ENCODE assay signal across 8 cellular contexts in the genomic region with DNA sequence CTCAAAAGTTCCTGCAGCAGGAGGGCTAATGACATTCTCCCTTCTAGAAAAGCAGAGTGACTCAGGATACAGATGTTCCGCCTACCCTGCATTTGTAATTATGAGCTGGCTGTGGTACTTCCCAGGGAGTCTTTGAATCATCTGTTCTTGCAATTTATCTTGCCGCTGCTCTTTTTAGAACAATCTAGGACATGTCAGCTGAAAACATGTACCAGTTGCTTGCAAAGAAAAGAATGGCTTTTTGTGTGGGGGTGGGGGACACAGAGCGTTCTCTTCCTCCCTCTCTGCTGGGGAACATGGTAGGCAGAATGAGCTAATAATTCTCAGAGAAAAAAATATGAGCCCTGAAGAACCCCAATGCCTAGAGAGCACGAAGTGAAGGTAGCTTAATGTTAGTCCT. TPM values are rescaled to one million over a fixed set of nuclear protein-coding genes. Genes with fewer than 3 reads are reported as not detected.
DNase-seq lines count a peak whose midpoint lies in the region; ATAC-seq and TF ChIP-seq lines count a peak whose summit lies in the region.

No MANE protein-coding gene starts in this region.

- H2AK5ac ChIP-seq in neuronal stem cell (ENCODE audit: low read depth, low read length) = no peak overlapping the region

- no peaks in the 10 kb centered on the region for H3K79me1 ChIP-seq in neuronal stem cell (ENCODE audit: low read depth, low read length)

- H3K4ac ChIP-seq in neuronal stem cell (ENCODE audit: low read length) = no peak overlapping the region

- WGBS in neuronal stem cell (ENCODE audit: extremely low coverage in 2 of 2, insufficient read length in 2 of 2, insufficient replicate concordance in 1 of 2), 2 donors = no CpG with 5 or more reads among the region's 4 CpGs

- H3K4me2 ChIP-seq in neuronal stem cell (ENCODE audit: insufficient read depth, low read length, poor library complexity, severe bottlenecking) = no peak overlapping the region

- no peak overlapping the region for H3K23ac ChIP-seq in neuronal stem cell (ENCODE audit: low read depth, low read length, poor library complexity)

- H3K27ac ChIP-seq in neuronal stem cell (replicated peaks; ENCODE audit: low read length) = no peak overlapping the region

- H3K27me3 ChIP-seq in H7 (ENCODE audit: control insufficient read depth, insufficient read depth, low read length) (peaks cover 59% of the 10 kb centered on the region), neuronal stem cell (ENCODE audit: control insufficient read depth in 3 of 3, insufficient read depth in 3 of 3, low read depth in 1 of 3, low read length in 3 of 3) (no peaks in the 10 kb centered on the region)

- no peak overlapping the region for H3K14ac ChIP-seq in neuronal stem cell (ENCODE audit: low read length)

- ATAC-seq in SK-N-SH treated with all-trans-retinoic acid at 6 μM for 48 hours (peak; percentile 80), GM18861 (IDR thresholded peaks at IDR 0.05; ENCODE audit: unreplicated experiment) (no peak), GM19351 (IDR thresholded peaks at IDR 0.05; ENCODE audit: unreplicated experiment) (no peak)

- no peak overlapping the region for H2BK12ac ChIP-seq in neuronal stem cell (ENCODE audit: low read length)

- no peak overlapping the region for H2BK120ac ChIP-seq in neuronal stem cell (ENCODE audit: low read depth, low read length)

- H2BK5ac ChIP-seq in neuronal stem cell (ENCODE audit: low read length) = no peak overlapping the region

- peak; percentile 16 for DNase-seq in H7
- peak; percentile 9 for DNase-seq in globus pallidus (ENCODE audit: low spot score)
- peak; percentile 44 for DNase-seq in stimulated activated CD4-positive, alpha-beta T cell treated with anti-CD3 and anti-CD28 coated beads, Interleukin-1b, Interleukin-23, amount 100 ng/mL, for 48 hours
- DNase-seq in neuronal stem cell (ENCODE audit: low spot score) = no peak
- DNase-seq in ureter (ENCODE audit: low spot score) = no peak

- H4K91ac ChIP-seq in neuronal stem cell (ENCODE audit: low read depth, low read length, poor library complexity) = no peak overlapping the region

- no peak overlapping the region for H3K9ac ChIP-seq in neuronal stem cell (ENCODE audit: low read depth, low read length, poor library complexity)

- H3K4me3 ChIP-seq in H7 (ENCODE audit: insufficient read depth, low read depth, low read length) = no peak overlapping the region
- no peak overlapping the region for H3K4me3 ChIP-seq in neuronal stem cell (ENCODE audit: low read length in 2 of 2)

- H3K36me3 ChIP-seq in H7 (replicated peaks; ENCODE audit: control insufficient read depth, insufficient read depth, low read length) (no peaks in the 10 kb centered on the region), neuronal stem cell (replicated peaks in 1 of 2; ENCODE audit: control insufficient read depth in 2 of 2, insufficient read depth in 2 of 2, low read length in 2 of 2) (no peaks in the 10 kb centered on the region)

- no peak overlapping the region for H3K18ac ChIP-seq in neuronal stem cell (ENCODE audit: low read length)

- no peak overlapping the region for H2AFZ ChIP-seq in neuronal stem cell (ENCODE audit: low read length)

- H4K8ac ChIP-seq in neuronal stem cell (ENCODE audit: low read depth, low read length) = no peak overlapping the region

- H3K4me1 ChIP-seq in neuronal stem cell (ENCODE audit: control insufficient read depth in 2 of 2, insufficient read depth in 1 of 2, low read depth in 1 of 2, low read length in 2 of 2) = peaks cover 0 to 4% of the 10 kb centered on the region in 2 donors

- no peaks in the 10 kb centered on the region for H3K9me3 ChIP-seq in neuronal stem cell (replicated peaks in 1 of 2; ENCODE audit: control insufficient read depth in 2 of 2, insufficient read depth in 1 of 2, low read depth in 1 of 2, low read length in 2 of 2)

- H2BK15ac ChIP-seq in neuronal stem cell (ENCODE audit: low read length) = no peak overlapping the region

TF ChIP-seq in SK-N-SH treated with all-trans-retinoic acid at 6 μM for 48 hours, 23 proteins besides CTCF, POLR2A, EP300 and RAD21 (continues in another document):
- TF ChIP-seq ESRRG (CRISPR knock-in tag; IDR thresholded peaks at IDR 0.05) (no peak), GLIS3 (CRISPR knock-in tag; IDR thresholded peaks at IDR 0.05) (no peak), ZFP3 (CRISPR knock-in tag; IDR thresholded peaks at IDR 0.05) (no peak), ZNF565 (CRISPR knock-in tag; conservative IDR thresholded peaks at IDR 0.05; ENCODE audit: low read depth) (no peak), PPARA (CRISPR knock-in tag; IDR thresholded peaks at IDR 0.05; ENCODE audit: borderline replicate concordance) (no peak), ZFP30 (CRISPR knock-in tag; IDR thresholded peaks at IDR 0.05) (no peak), OSR1 (CRISPR knock-in tag; IDR thresholded peaks at IDR 0.05) (no peak), TCF4 (CRISPR knock-in tag; IDR thresholded peaks at IDR 0.05; ENCODE audit: borderline replicate concordance) (no peak), ZC3H10 (CRISPR knock-in tag; IDR thresholded peaks at IDR 0.05) (no peak), ZNF8 (CRISPR knock-in tag; IDR thresholded peaks at IDR 0.05) (no peak), SNAI2 (CRISPR knock-in tag; IDR thresholded peaks at IDR 0.05) (no peak), CSDC2 (CRISPR knock-in tag; IDR thresholded peaks at IDR 0.05) (no peak), ISL1 (CRISPR knock-in tag; IDR thresholded peaks at IDR 0.05) (no peak), RARB (CRISPR knock-in tag; IDR thresholded peaks at IDR 0.05) (no peak)
- TF ChIP-seq, protein P1, sequence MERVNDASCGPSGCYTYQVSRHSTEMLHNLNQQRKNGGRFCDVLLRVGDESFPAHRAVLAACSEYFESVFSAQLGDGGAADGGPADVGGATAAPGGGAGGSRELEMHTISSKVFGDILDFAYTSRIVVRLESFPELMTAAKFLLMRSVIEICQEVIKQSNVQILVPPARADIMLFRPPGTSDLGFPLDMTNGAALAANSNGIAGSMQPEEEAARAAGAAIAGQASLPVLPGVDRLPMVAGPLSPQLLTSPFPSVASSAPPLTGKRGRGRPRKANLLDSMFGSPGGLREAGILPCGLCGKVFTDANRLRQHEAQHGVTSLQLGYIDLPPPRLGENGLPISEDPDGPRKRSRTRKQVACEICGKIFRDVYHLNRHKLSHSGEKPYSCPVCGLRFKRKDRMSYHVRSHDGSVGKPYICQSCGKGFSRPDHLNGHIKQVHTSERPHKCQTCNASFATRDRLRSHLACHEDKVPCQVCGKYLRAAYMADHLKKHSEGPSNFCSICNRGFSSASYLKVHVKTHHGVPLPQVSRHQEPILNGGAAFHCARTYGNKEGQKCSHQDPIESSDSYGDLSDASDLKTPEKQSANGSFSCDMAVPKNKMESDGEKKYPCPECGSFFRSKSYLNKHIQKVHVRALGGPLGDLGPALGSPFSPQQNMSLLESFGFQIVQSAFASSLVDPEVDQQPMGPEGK (CRISPR knock-in tag; IDR thresholded peaks at IDR 0.05; ENCODE audit: borderline replicate concordance) = no peak
- TF ChIP-seq, protein P2, sequence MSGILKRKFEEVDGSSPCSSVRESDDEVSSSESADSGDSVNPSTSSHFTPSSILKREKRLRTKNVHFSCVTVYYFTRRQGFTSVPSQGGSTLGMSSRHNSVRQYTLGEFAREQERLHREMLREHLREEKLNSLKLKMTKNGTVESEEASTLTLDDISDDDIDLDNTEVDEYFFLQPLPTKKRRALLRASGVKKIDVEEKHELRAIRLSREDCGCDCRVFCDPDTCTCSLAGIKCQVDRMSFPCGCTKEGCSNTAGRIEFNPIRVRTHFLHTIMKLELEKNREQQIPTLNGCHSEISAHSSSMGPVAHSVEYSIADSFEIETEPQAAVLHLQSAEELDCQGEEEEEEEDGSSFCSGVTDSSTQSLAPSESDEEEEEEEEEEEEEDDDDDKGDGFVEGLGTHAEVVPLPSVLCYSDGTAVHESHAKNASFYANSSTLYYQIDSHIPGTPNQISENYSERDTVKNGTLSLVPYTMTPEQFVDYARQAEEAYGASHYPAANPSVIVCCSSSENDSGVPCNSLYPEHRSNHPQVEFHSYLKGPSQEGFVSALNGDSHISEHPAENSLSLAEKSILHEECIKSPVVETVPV (CRISPR knock-in tag; IDR thresholded peaks at IDR 0.05) = no peak
- TF ChIP-seq, protein P3, sequence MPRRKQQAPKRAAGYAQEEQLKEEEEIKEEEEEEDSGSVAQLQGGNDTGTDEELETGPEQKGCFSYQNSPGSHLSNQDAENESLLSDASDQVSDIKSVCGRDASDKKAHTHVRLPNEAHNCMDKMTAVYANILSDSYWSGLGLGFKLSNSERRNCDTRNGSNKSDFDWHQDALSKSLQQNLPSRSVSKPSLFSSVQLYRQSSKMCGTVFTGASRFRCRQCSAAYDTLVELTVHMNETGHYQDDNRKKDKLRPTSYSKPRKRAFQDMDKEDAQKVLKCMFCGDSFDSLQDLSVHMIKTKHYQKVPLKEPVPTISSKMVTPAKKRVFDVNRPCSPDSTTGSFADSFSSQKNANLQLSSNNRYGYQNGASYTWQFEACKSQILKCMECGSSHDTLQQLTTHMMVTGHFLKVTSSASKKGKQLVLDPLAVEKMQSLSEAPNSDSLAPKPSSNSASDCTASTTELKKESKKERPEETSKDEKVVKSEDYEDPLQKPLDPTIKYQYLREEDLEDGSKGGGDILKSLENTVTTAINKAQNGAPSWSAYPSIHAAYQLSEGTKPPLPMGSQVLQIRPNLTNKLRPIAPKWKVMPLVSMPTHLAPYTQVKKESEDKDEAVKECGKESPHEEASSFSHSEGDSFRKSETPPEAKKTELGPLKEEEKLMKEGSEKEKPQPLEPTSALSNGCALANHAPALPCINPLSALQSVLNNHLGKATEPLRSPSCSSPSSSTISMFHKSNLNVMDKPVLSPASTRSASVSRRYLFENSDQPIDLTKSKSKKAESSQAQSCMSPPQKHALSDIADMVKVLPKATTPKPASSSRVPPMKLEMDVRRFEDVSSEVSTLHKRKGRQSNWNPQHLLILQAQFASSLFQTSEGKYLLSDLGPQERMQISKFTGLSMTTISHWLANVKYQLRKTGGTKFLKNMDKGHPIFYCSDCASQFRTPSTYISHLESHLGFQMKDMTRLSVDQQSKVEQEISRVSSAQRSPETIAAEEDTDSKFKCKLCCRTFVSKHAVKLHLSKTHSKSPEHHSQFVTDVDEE (CRISPR knock-in tag; IDR thresholded peaks at IDR 0.05) = no peak

RNA-seq across cellular contexts. Expression of a gene that starts 51.7 kb away (rescaled TPM):
- total RNA-seq in H7 (2014; rRNA removed; shearing (Covaris generic)) = 12.9 and 13.1 TPM in 2 replicates
- 10.3 TPM for polyA plus RNA-seq in neuronal stem cell (2013, experiment 1 of 2)
- polyA plus RNA-seq in neuronal stem cell (2013, experiment 2 of 2) = 10.9 TPM
- total RNA-seq in ureter = 38.6 TPM

Comparison
In these comparisons a context has a peak if more than half of its experiments do, and no peak if none do; other contexts are left out.
1. DNase-seq: peak in H7 (single experiment), globus pallidus (single experiment) and stimulated activated CD4-positive, alpha-beta T cell treated with anti-CD3 and anti-CD28 coated beads, Interleukin-1b, Interleukin-23, amount 100 ng/mL, for 48 hours (single experiment); none in neuronal stem cell (single experiment) and ureter (single experiment).